14 cellular contexts compared by ENCODE assay signal in genomic region chr10:119688033-119688508, GRCh38. TPM values are rescaled to one million over a fixed set of nuclear protein-coding genes. Genes with fewer than 3 reads are reported as not detected.
A peak's percentile ranks its signal among the peaks of the same experiment; 100 is the strongest.
DNase-seq lines count a peak whose midpoint lies in the region; ATAC-seq, FAIRE-seq and TF ChIP-seq lines count a peak whose summit lies in the region.
"Had no signal": no experiment of that assay in that cellular context is flagged by ENCODE, and none has a peak within 500 bp of the region (broad histone marks: within the 10 kb centered on the region; RNA-seq: fewer than 3 reads in every experiment).

No MANE protein-coding gene starts in this region.

- no peaks in the 10 kb centered on the region for H3K79me2 ChIP-seq in GM23338 (replicated peaks; ENCODE audit: insufficient read depth)

- no peaks in the 10 kb centered on the region for H3K9me2 ChIP-seq in GM23338 (ENCODE audit: insufficient read depth)

- peak; percentile 34 to 64; a peak in 3 of 4 replicates for TF ChIP-seq CTCF in GM23338 (conservative IDR thresholded peaks at IDR 0.05; ENCODE audit: low read depth in 2 of 2)
- TF ChIP-seq CTCF in uterus (IDR thresholded peaks at IDR 0.05) = no peak
- no peak for TF ChIP-seq CTCF in right atrium auricular region (IDR thresholded peaks at IDR 0.05)

- peak overlapping the region; percentile 90 for H3K4me3 Mint-ChIP-seq in GM23338
- H3K4me3 Mint-ChIP-seq: CD8-positive, alpha-beta T cell had no signal

- peak overlapping the region; percentile 99 for H3K27ac Mint-ChIP-seq in GM23338

- H3K4me3 ChIP-seq in GM23338 = peak overlapping the region; percentile 58
- peak overlapping the region; percentile 17; the same call in 1 of the 2 replicates for H3K4me3 ChIP-seq in iPS-18c (ENCODE audit: insufficient read depth, low read depth, low read length)
- no peak overlapping the region for H3K4me3 ChIP-seq in uterus
- no peak overlapping the region for H3K4me3 ChIP-seq in right atrium auricular region
- H3K4me3 ChIP-seq: body of pancreas, esophagus squamous epithelium, left lung, SK-N-MC had no signal

- intact Hi-C loops in uterus (cut with DNase I; ENCODE audit: low total_unique reads) = loop anchor here (5.0 kb wide), 1 partner anchor 64 kb away; no protein-coding TSS in a partner anchor

- peaks cover 9% of the 10 kb centered on the region for H3K4me1 ChIP-seq in GM23338 (ENCODE audit: insufficient read depth)
- H3K4me1 ChIP-seq in uterus = no peaks in the 10 kb centered on the region
- peaks cover 0 to 9% of the 10 kb centered on the region in 2 donors for H3K4me1 ChIP-seq in right atrium auricular region
- H3K4me1 ChIP-seq: body of pancreas had no signal

- no peak overlapping the region for H2AFZ ChIP-seq in GM23338

- H4K20me1 ChIP-seq in GM23338 (replicated peaks; ENCODE audit: insufficient read depth) = no peaks in the 10 kb centered on the region

- no peaks in the 10 kb centered on the region for H3K9me3 Mint-ChIP-seq in GM23338
- H3K9me3 Mint-ChIP-seq: CD8-positive, alpha-beta T cell had no signal

- no peaks in the 10 kb centered on the region for H3K36me3 Mint-ChIP-seq in GM23338 (ENCODE audit: low read depth)
- H3K36me3 Mint-ChIP-seq: CD8-positive, alpha-beta T cell had no signal

- H3F3A ChIP-seq in GM23338 (replicated peaks; ENCODE audit: low read depth) = peaks cover 8% of the 10 kb centered on the region

- peak overlapping the region; percentile 98 for H3K27ac ChIP-seq in GM23338 (ENCODE audit: low read depth)
- no peak overlapping the region for H3K27ac ChIP-seq in uterus
- H3K27ac ChIP-seq in right atrium auricular region = no peak overlapping the region
- H3K27ac ChIP-seq: SK-N-MC had no signal

- peaks cover 25% of the 10 kb centered on the region for H3K4me1 Mint-ChIP-seq in GM23338

- TF ChIP-seq POLR2A in H54 (IDR thresholded peaks at IDR 0.05; ENCODE audit: low read depth, low read length) (no peak), uterus (IDR thresholded peaks at IDR 0.05) (no peak)

- H3K36me3 ChIP-seq in GM23338 (ENCODE audit: insufficient read depth) = no peaks in the 10 kb centered on the region
- H3K36me3 ChIP-seq in uterus = no peaks in the 10 kb centered on the region
- H3K36me3 ChIP-seq in right atrium auricular region = no peaks in the 10 kb centered on the region
- H3K36me3 ChIP-seq: esophagus squamous epithelium, left lung had no signal

- peak; percentile 8; the same call in 2 of the 3 replicates for ATAC-seq in GM23338
- ATAC-seq: body of pancreas; CD8-positive, alpha-beta T cell; left lung had no signal

- DNase-seq in CD1c-positive myeloid dendritic cell (ENCODE audit: extremely low spot score) (peak; percentile 17), GM23338 (ENCODE audit: low spot score) (peak; percentile 63), RPMI7951 (ENCODE audit: low read depth) (peak; percentile 45), H54 (ENCODE audit: insufficient read length, low spot score) (no peak), glomerular visceral epithelial cell (ENCODE audit: extremely low spot score) (no peak), uterus (no peak), right atrium auricular region (ENCODE audit: low spot score) (no peak)
- DNase-seq: activated CD8-positive, alpha-beta memory T cell treated with anti-CD3 and anti-CD28 coated beads, Interleukin-2, amount 50 U/mL, for 48 hours; body of pancreas; CD8-positive, alpha-beta T cell; esophagus squamous epithelium; left lung had no signal

- H3K4me2 ChIP-seq in GM23338 = peak overlapping the region; percentile 73

- no peaks in the 10 kb centered on the region for H3K27me3 ChIP-seq in GM23338 (ENCODE audit: insufficient read depth)
- no peaks in the 10 kb centered on the region for H3K27me3 ChIP-seq in uterus
- H3K27me3 ChIP-seq in right atrium auricular region = no peaks in the 10 kb centered on the region
- H3K27me3 ChIP-seq: body of pancreas, esophagus squamous epithelium, left lung had no signal

- H3K9me3 ChIP-seq in iPS-18c (ENCODE audit: control insufficient read depth, insufficient read depth, low read length) (no peaks in the 10 kb centered on the region), uterus (no peaks in the 10 kb centered on the region), right atrium auricular region (no peaks in the 10 kb centered on the region)
- H3K9me3 ChIP-seq: body of pancreas, esophagus squamous epithelium, left lung had no signal

- no peak for FAIRE-seq in H54 (lab: Jason Lieb, UNC)

- H3K27me3 Mint-ChIP-seq in GM23338 (ENCODE audit: insufficient read depth, low read depth, poor library complexity) = peaks cover 11% of the 10 kb centered on the region

TF ChIP-seq in GM23338, 12 proteins besides CTCF, POLR2A, EP300 and RAD21 (continues in another document):
- TF ChIP-seq, protein P1, sequence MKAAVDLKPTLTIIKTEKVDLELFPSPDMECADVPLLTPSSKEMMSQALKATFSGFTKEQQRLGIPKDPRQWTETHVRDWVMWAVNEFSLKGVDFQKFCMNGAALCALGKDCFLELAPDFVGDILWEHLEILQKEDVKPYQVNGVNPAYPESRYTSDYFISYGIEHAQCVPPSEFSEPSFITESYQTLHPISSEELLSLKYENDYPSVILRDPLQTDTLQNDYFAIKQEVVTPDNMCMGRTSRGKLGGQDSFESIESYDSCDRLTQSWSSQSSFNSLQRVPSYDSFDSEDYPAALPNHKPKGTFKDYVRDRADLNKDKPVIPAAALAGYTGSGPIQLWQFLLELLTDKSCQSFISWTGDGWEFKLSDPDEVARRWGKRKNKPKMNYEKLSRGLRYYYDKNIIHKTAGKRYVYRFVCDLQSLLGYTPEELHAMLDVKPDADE (IDR thresholded peaks at IDR 0.05) = no peak
- TF ChIP-seq ZNF114 (CRISPR knock-in tag; IDR thresholded peaks at IDR 0.05) = peak; percentile 98
- no peak for TF ChIP-seq REST (IDR thresholded peaks at IDR 0.05; ENCODE audit: unreplicated experiment)
- TF ChIP-seq ZNF331 (CRISPR knock-in tag; IDR thresholded peaks at IDR 0.05; ENCODE audit: low read depth) = peak; percentile 64; the same call in 1 of the 2 replicates
- no peak for TF ChIP-seq EZH2phosphoT487 (IDR thresholded peaks at IDR 0.05; ENCODE audit: unreplicated experiment)

RNA-seq across cellular contexts. Expression of gene BAG3, which starts 36.9 kb away (rescaled TPM):
- total RNA-seq in GM23338 (2014; rRNA removed; shearing (Covaris generic)) = 8.2 TPM in 2 replicates
- 8.4 and 8.6 TPM in 2 replicates for polyA plus RNA-seq in GM23338 (2016; fragmentation: Nextera tagmentation; extraction: Ambion mirVana)
- 13.9 and 15.2 TPM in 2 replicates for total RNA-seq in RPMI7951 (2014; rRNA removed; shearing (Covaris generic))
- total RNA-seq in uterus = 10 to 100 TPM in 3 of 4 donors, 1 to 10 TPM in 1; 6.6 to 44.1 (median 22.4) TPM
- total RNA-seq in right atrium auricular region = 100 to 1,000 TPM; 126 to 152 TPM

RNA-seq across cellular contexts. Expression of gene INPP5F, which starts 37.8 kb away (rescaled TPM):
- 80.3 and 86.0 TPM in 2 replicates for total RNA-seq in GM23338 (2014; rRNA removed; shearing (Covaris generic))
- polyA plus RNA-seq in GM23338 (2016; fragmentation: Nextera tagmentation; extraction: Ambion mirVana) = 36.2 and 41.4 TPM in 2 replicates
- total RNA-seq in RPMI7951 (2014; rRNA removed; shearing (Covaris generic)) = 13.1 and 13.2 TPM in 2 replicates
- total RNA-seq in uterus (10 to 100 TPM; 14.3 to 67.3 (median 27.8) TPM), right atrium auricular region (1 to 10 TPM; 3.9 to 6.2 TPM)

Comparison
In these comparisons a context has a peak if more than half of its experiments do, and no peak if none do; other contexts are left out.
1. DNase-seq: peak in CD1c-positive myeloid dendritic cell (single experiment), GM23338 (single experiment) and RPMI7951 (single experiment); none in H54 (single experiment), glomerular visceral epithelial cell (single experiment), uterus (0 of 2) and right atrium auricular region (single experiment).
2. H3K4me3 ChIP-seq: peak in GM23338 (single experiment) and iPS-18c (single experiment); none in uterus (0 of 2) and right atrium auricular region (0 of 2).
3. CTCF ChIP-seq: peak in GM23338 (2 of 2); none in uterus (0 of 4) and right atrium auricular region (0 of 2).